ENCODE assay signal across 20 cellular contexts in genomic region chr2:73488079-73488478, GRCh38.
"Had no signal": no experiment of that assay in that cellular context is flagged by ENCODE, and none has a peak within 500 bp of the region (broad histone marks: within the 10 kb centered on the region; RNA-seq: fewer than 3 reads in every experiment).

No MANE protein-coding gene starts in this region.

- H3K27me3 ChIP-seq: dorsolateral prefrontal cortex, esophagus muscularis mucosa, foreskin keratinocyte, gastrocnemius medialis, heart right ventricle, left lung had no signal

- H3K27ac Mint-ChIP-seq: memory B cell had no signal

- H3K4me3 ChIP-seq: coronary artery, dorsolateral prefrontal cortex, esophagus muscularis mucosa, gastrocnemius medialis, heart right ventricle, left lung, lung had no signal

- H3K4me1 ChIP-seq: esophagus muscularis mucosa, foreskin keratinocyte, gastrocnemius medialis, heart right ventricle, left lung had no signal

- H3K9me3 ChIP-seq: esophagus muscularis mucosa, gastrocnemius medialis, heart right ventricle, left lung had no signal

- H3K27me3 Mint-ChIP-seq: memory B cell had no signal

- ATAC-seq: foreskin keratinocyte, gastrocnemius medialis, left cardiac atrium, left lung, left ventricle myocardium superior had no signal

- H3K4me3 Mint-ChIP-seq: memory B cell had no signal

- H3K27ac ChIP-seq: coronary artery, dorsolateral prefrontal cortex, esophagus muscularis mucosa, foreskin keratinocyte, gastrocnemius medialis, heart right ventricle, left lung had no signal

- DNase-seq: dermis blood vessel endothelial cell; dorsolateral prefrontal cortex; effector CD4-positive, alpha-beta T cell; effector memory CD4-positive, alpha-beta T cell; foreskin keratinocyte; gastrocnemius medialis; glutamatergic neuron; head of caudate nucleus; heart right ventricle; hippocampal formation; left cardiac atrium; mammary epithelial cell; mesendoderm; midbrain had no signal
